ENCODE assay signal across 31 cellular contexts in the genomic region with DNA sequence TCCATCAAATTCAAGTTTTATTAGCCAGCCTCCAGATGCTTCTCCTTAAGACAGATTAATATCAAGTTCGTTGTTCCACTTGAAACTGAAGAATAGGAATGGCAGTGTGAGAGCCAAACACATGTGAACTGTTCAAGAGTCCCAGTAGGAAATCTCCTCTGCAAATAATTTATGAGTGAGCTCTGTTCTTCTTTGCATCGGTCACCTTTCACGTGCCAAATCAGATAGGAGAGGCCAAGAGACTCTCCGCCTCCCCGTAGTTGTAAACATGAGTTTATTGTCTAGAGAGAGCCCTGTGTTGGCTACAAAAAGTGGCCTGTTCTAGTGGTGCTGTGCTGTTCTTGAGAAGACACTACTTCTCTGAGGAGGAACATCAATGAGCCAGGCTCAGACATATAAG.
"Had no signal": no experiment of that assay in that cellular context is flagged by ENCODE, and none has a peak within 500 bp of the region (broad histone marks: within the 10 kb centered on the region; RNA-seq: fewer than 3 reads in every experiment).

No MANE protein-coding gene starts in this region.

- ATAC-seq: activated naive CD4-positive, alpha-beta T cell treated with anti-CD3 and anti-CD28 coated beads, Interleukin-2, amount 50 U/mL, for 72 hours; activated T-cell treated with anti-CD3 and anti-CD28 coated beads, Interleukin-2, amount 50 U/mL, for 72 hours; body of pancreas; left lobe of liver; lower lobe of right lung; naive thymus-derived CD8-positive, alpha-beta T cell; sciatic nerve; stimulated activated naive CD8-positive, alpha-beta T cell treated with anti-CD3 and anti-CD28 coated beads, Interleukin-15, Interleukin-2, amounts not matched to agents 100 U/mL and 50 U/mL, for 24 hours had no signal

- H3K27me3 ChIP-seq: body of pancreas, cardiac muscle cell, colonic mucosa, neural progenitor cell had no signal

- H3K27ac ChIP-seq: body of pancreas, cardiac muscle cell, colonic mucosa, lower lobe of right lung, neural progenitor cell, skin epidermis, thoracic aorta, VCaP had no signal

- DNase-seq: activated CD4-positive, alpha-beta T cell treated with anti-CD3 and anti-CD28 coated beads for 4 hours; activated CD4-positive, alpha-beta T cell treated with anti-CD3 and anti-CD28 coated beads, Interleukin-2, amount 50 U/mL, for 4 hours; activated naive CD4-positive, alpha-beta T cell; activated T-cell treated with anti-CD3 and anti-CD28 coated beads for 4 hours; activated T-cell treated with anti-CD3 and anti-CD28 coated beads, Interleukin-2, amount 50 U/mL, for 72 hours; body of pancreas; cerebellar nuclear complex; colonic mucosa; effector memory CD4-positive, alpha-beta T cell; erythroblast; foreskin fibroblast; head of caudate nucleus; hypothalamus; immature natural killer cell; kidney; lower lobe of right lung; mesenchymal stem cell; naive thymus-derived CD8-positive, alpha-beta T cell; posterior cingulate gyrus; stimulated activated CD4-positive, alpha-beta T cell treated with anti-CD3 and anti-CD28 coated beads, Interleukin-12 subunit alpha, Interleukin-12 subunit beta, amount 100 ng/mL, for 4 hours; stimulated activated CD4-positive, alpha-beta T cell treated with anti-CD3 and anti-CD28 coated beads, Interleukin-4, amount 100 ng/mL, for 1 hour; stimulated activated naive CD8-positive, alpha-beta T cell treated with anti-CD3 and anti-CD28 coated beads, Interleukin-15, Interleukin-2, amounts not matched to agents 100 U/mL and 50 U/mL, for 24 hours; trophoblast cell had no signal

- H3K36me3 ChIP-seq: cardiac muscle cell, colonic mucosa, lower lobe of right lung, neural progenitor cell, thoracic aorta had no signal

- H3K4me1 ChIP-seq: body of pancreas, colonic mucosa, lower lobe of right lung had no signal

- H3K4me3 ChIP-seq: body of pancreas, cardiac muscle cell, colonic mucosa, lower lobe of right lung, neural progenitor cell, skin epidermis, thoracic aorta had no signal

- H3K9me3 ChIP-seq: body of pancreas, colonic mucosa, lower lobe of right lung had no signal
